Comparison of ENCODE assay signal across 27 cellular contexts in genomic region chr13:63081400-63082014, GRCh38.
"Had no signal": no experiment of that assay in that cellular context is flagged by ENCODE, and none has a peak within 500 bp of the region (broad histone marks: within the 10 kb centered on the region; RNA-seq: fewer than 3 reads in every experiment).

No MANE protein-coding gene starts in this region.

- FAIRE-seq: urothelium cell line had no signal

- H3K27ac ChIP-seq: stomach, suprapubic skin, testis, thoracic aorta, thyroid gland, tibial artery, tibial nerve, transverse colon, upper lobe of left lung, upper lobe of right lung, uterus, vagina had no signal

- H3K36me3 ChIP-seq: stomach, suprapubic skin, thoracic aorta, thyroid gland, tibial artery, tibial nerve, transverse colon, upper lobe of left lung, upper lobe of right lung, uterus, vagina had no signal

- H3K27me3 ChIP-seq: stomach, suprapubic skin, testis, thyroid gland, tibial artery, tibial nerve, transverse colon, upper lobe of left lung, upper lobe of right lung, uterus, vagina had no signal

- H3K9me3 ChIP-seq: testis, thoracic aorta, thyroid gland, tibial artery, upper lobe of left lung, upper lobe of right lung, uterus, vagina had no signal

- H3K4me1 ChIP-seq: stomach, suprapubic skin, testis, thyroid gland, tibial artery, tibial nerve, transverse colon, upper lobe of left lung, upper lobe of right lung, uterus, vagina had no signal

- DNase-seq: stimulated activated CD4-positive, alpha-beta T cell treated with anti-CD3 and anti-CD28 coated beads, Interleukin-2, amount 100 ng/mL, for 48 hours; stimulated activated CD4-positive, alpha-beta T cell treated with anti-CD3 and anti-CD28 coated beads, Interleukin-4, amount 100 ng/mL, for 1 hour; stimulated activated CD4-positive, alpha-beta T cell treated with anti-CD3 and anti-CD28 coated beads, Interleukin-4, amount 100 ng/mL, for 24 hours; stimulated activated CD4-positive, alpha-beta T cell treated with anti-CD3 and anti-CD28 coated beads, Interleukin-4, amount 100 ng/mL, for 4 hours; stimulated activated CD8-positive, alpha-beta memory T cell treated with anti-CD3 and anti-CD28 coated beads, Interleukin-4, amount 100 ng/mL, for 48 hours; stimulated activated naive B cell treated with anti-CD40 and anti-IgM and Interleukin-4, amounts not matched to agents 10 μg/mL and 1 μg/mL and 100 μg/mL, for 72 hours; stimulated activated naive CD4-positive, alpha-beta T cell; stimulated activated naive CD4-positive, alpha-beta T cell treated with Interleukin-2 at 50 U/mL for 16 hours; stimulated activated naive CD8-positive, alpha-beta T cell treated with anti-CD3 and anti-CD28 coated beads, Interleukin-15, amount 100 ng/mL, for 72 hours; stimulated activated naive CD8-positive, alpha-beta T cell treated with anti-CD3 and anti-CD28 coated beads, Interleukin-15, Interleukin-2, amounts not matched to agents 100 U/mL and 50 U/mL, for 24 hours; stomach; substantia nigra; testis; thyroid gland; tibial artery; transverse colon; trophoblast cell; upper lobe of left lung; upper lobe of right lung; uterus had no signal

- H3K4me3 ChIP-seq: stomach, suprapubic skin, testis, thoracic aorta, thyroid gland, tibial artery, tibial nerve, transverse colon, upper lobe of left lung, upper lobe of right lung, uterus, vagina had no signal

- ATAC-seq: stimulated activated effector memory CD8-positive, alpha-beta T cell treated with anti-CD3 and anti-CD28 coated beads, Interleukin-12 subunit alpha, Interleukin-12 subunit beta, amount 100 ng/mL, for 72 hours; stimulated activated memory B cell treated with anti-CD40 and anti-IgM and Interleukin-4, amounts not matched to agents 10 μg/mL and 1 μg/mL and 100 μg/mL, for 72 hours; stimulated activated naive B cell treated with anti-CD40 and anti-IgM and Interleukin-4, amounts not matched to agents 10 μg/mL and 1 μg/mL and 100 μg/mL, for 72 hours; stimulated activated naive CD8-positive, alpha-beta T cell treated with anti-CD3 and anti-CD28 coated beads, Interleukin-15, amount 100 ng/mL, for 72 hours; stimulated activated naive CD8-positive, alpha-beta T cell treated with anti-CD3 and anti-CD28 coated beads, Interleukin-15, Interleukin-2, amounts not matched to agents 100 U/mL and 50 U/mL, for 24 hours; upper lobe of right lung had no signal
